ENCODE assay signal across 28 cellular contexts in genomic region chr1:22266162-22266561, GRCh38.
"Had no signal": no experiment of that assay in that cellular context is flagged by ENCODE, and none has a peak within 500 bp of the region (broad histone marks: within the 10 kb centered on the region; RNA-seq: fewer than 3 reads in every experiment).

No MANE protein-coding gene starts in this region.

- H3K36me3 Mint-ChIP-seq: activated CD4-positive, alpha-beta memory T cell treated with anti-CD3 and anti-CD28 coated beads for 36 hours; activated naive CD4-positive, alpha-beta T cell treated with anti-CD3 and anti-CD28 coated beads, Interleukin-2, amount 10 ng/mL, durations not matched to agents 7 days and 5 days; activated naive CD4-positive, alpha-beta T cell treated with anti-CD3 and anti-CD28 coated beads, Interleukin-2, amount 50 U/mL, for 72 hours; activated naive CD8-positive, alpha-beta T cell treated with anti-CD3 and anti-CD28 coated beads, Interleukin-2, amount 10 ng/mL, durations not matched to agents 7 days and 5 days; brain had no signal

- H3K36me3 ChIP-seq: ascending aorta, breast epithelium, cardiac muscle cell, colonic mucosa, esophagus squamous epithelium, gastroesophageal sphincter had no signal

- H3K9me3 Mint-ChIP-seq: activated CD4-positive, alpha-beta memory T cell treated with anti-CD3 and anti-CD28 coated beads for 36 hours; activated CD4-positive, alpha-beta T cell treated with anti-CD3 and anti-CD28 coated beads, Interleukin-2, amount 10 ng/mL, durations not matched to agents 24 days and 14 days; activated naive CD4-positive, alpha-beta T cell treated with anti-CD3 and anti-CD28 coated beads, Interleukin-2, amount 10 ng/mL, durations not matched to agents 7 days and 5 days; activated naive CD4-positive, alpha-beta T cell treated with anti-CD3 and anti-CD28 coated beads, Interleukin-2, amount 50 U/mL, for 72 hours; activated naive CD8-positive, alpha-beta T cell treated with anti-CD3 and anti-CD28 coated beads, Interleukin-2, amount 10 ng/mL, durations not matched to agents 7 days and 5 days; activated T-cell treated with anti-CD3 and anti-CD28 coated beads, Interleukin-2, amount 50 U/mL, for 24 hours; activated T-cell treated with anti-CD3 and anti-CD28 coated beads, Interleukin-2, amount 50 U/mL, for 72 hours had no signal

- H3K4me3 ChIP-seq: ascending aorta, breast epithelium, cardiac muscle cell, colonic mucosa, esophagus squamous epithelium, gastroesophageal sphincter had no signal

- H3K27me3 ChIP-seq: ascending aorta, breast epithelium, cardiac muscle cell, colonic mucosa had no signal

- H3K4me1 ChIP-seq: ascending aorta, breast epithelium, colonic mucosa, esophagus squamous epithelium, gastroesophageal sphincter had no signal

- H3K27ac Mint-ChIP-seq: activated CD4-positive, alpha-beta memory T cell treated with anti-CD3 and anti-CD28 coated beads for 36 hours; activated CD4-positive, alpha-beta T cell treated with anti-CD3 and anti-CD28 coated beads for 36 hours; activated CD4-positive, alpha-beta T cell treated with anti-CD3 and anti-CD28 coated beads, Interleukin-2, amount 10 ng/mL, durations not matched to agents 24 days and 14 days; activated CD8-positive, alpha-beta T cell treated with anti-CD3 and anti-CD28 coated beads, Interleukin-2, amount 10 ng/mL, durations not matched to agents 7 days and 5 days; activated naive CD4-positive, alpha-beta T cell treated with anti-CD3 and anti-CD28 coated beads, Interleukin-2, amount 10 ng/mL, durations not matched to agents 7 days and 5 days; activated naive CD8-positive, alpha-beta T cell treated with anti-CD3 and anti-CD28 coated beads, Interleukin-2, amount 10 ng/mL, durations not matched to agents 7 days and 5 days; activated T-cell treated with anti-CD3 and anti-CD28 coated beads, Interleukin-2, amount 50 U/mL, for 24 hours; activated T-cell treated with anti-CD3 and anti-CD28 coated beads, Interleukin-2, amount 50 U/mL, for 72 hours had no signal

- H3K27me3 Mint-ChIP-seq: activated CD4-positive, alpha-beta T cell treated with anti-CD3 and anti-CD28 coated beads, Interleukin-2, amount 10 ng/mL, durations not matched to agents 24 days and 14 days had no signal

- DNase-seq: activated CD4-positive, alpha-beta memory T cell treated with anti-CD3 and anti-CD28 coated beads for 36 hours; activated CD4-positive, alpha-beta T cell treated with anti-CD3 and anti-CD28 coated beads for 36 hours; activated CD4-positive, alpha-beta T cell treated with anti-CD3 and anti-CD28 coated beads, Interleukin-2, amount 10 ng/mL, durations not matched to agents 24 days and 14 days; activated CD4-positive, CD25-positive, alpha-beta regulatory T cell; activated CD4-positive, CD25-positive, alpha-beta regulatory T cell treated with anti-CD3 and anti-CD28 coated beads, Interleukin-2, amount 50 U/mL, for 72 hours; activated CD8-positive, alpha-beta memory T cell treated with anti-CD3 and anti-CD28 coated beads, Interleukin-2, amount 50 U/mL, for 48 hours; activated CD8-positive, alpha-beta T cell treated with anti-CD3 and anti-CD28 coated beads, Interleukin-2, amount 10 ng/mL, durations not matched to agents 7 days and 5 days; activated gamma-delta T cell; activated naive CD4-positive, alpha-beta T cell; activated naive CD4-positive, alpha-beta T cell treated with anti-CD3 and anti-CD28 coated beads, Interleukin-2, amount 10 ng/mL, durations not matched to agents 7 days and 5 days; activated naive CD8-positive, alpha-beta T cell treated with anti-CD3 and anti-CD28 coated beads, Interleukin-2, amount 10 ng/mL, durations not matched to agents 7 days and 5 days; activated T-cell treated with anti-CD3 and anti-CD28 coated beads for 4 hours; activated T-cell treated with anti-CD3 and anti-CD28 coated beads, Interleukin-2, amount 50 U/mL, for 24 hours; activated T-cell treated with anti-CD3 and anti-CD28 coated beads, Interleukin-2, amount 50 U/mL, for 72 hours; central memory CD4-positive, alpha-beta T cell; cerebellar nuclear complex; colonic mucosa; effector CD8-positive, alpha-beta T cell; esophagus squamous epithelium; foreskin melanocyte; T-helper 2 cell had no signal

- H3K4me1 Mint-ChIP-seq: activated CD4-positive, alpha-beta T cell treated with anti-CD3 and anti-CD28 coated beads for 36 hours; activated CD4-positive, alpha-beta T cell treated with anti-CD3 and anti-CD28 coated beads, Interleukin-2, amount 10 ng/mL, durations not matched to agents 24 days and 14 days; activated naive CD4-positive, alpha-beta T cell treated with anti-CD3 and anti-CD28 coated beads, Interleukin-2, amount 10 ng/mL, durations not matched to agents 7 days and 5 days; activated naive CD8-positive, alpha-beta T cell treated with anti-CD3 and anti-CD28 coated beads, Interleukin-2, amount 10 ng/mL, durations not matched to agents 7 days and 5 days had no signal

- H3K9me3 ChIP-seq: ascending aorta, breast epithelium, colonic mucosa, esophagus squamous epithelium, gastroesophageal sphincter had no signal

- H3K4me3 Mint-ChIP-seq: activated CD4-positive, alpha-beta memory T cell treated with anti-CD3 and anti-CD28 coated beads for 36 hours; activated CD4-positive, alpha-beta T cell treated with anti-CD3 and anti-CD28 coated beads for 36 hours; activated CD4-positive, alpha-beta T cell treated with anti-CD3 and anti-CD28 coated beads, Interleukin-2, amount 10 ng/mL, durations not matched to agents 24 days and 14 days; activated CD8-positive, alpha-beta T cell treated with anti-CD3 and anti-CD28 coated beads, Interleukin-2, amount 10 ng/mL, durations not matched to agents 7 days and 5 days; activated naive CD4-positive, alpha-beta T cell treated with anti-CD3 and anti-CD28 coated beads, Interleukin-2, amount 10 ng/mL, durations not matched to agents 7 days and 5 days; activated naive CD8-positive, alpha-beta T cell treated with anti-CD3 and anti-CD28 coated beads, Interleukin-2, amount 10 ng/mL, durations not matched to agents 7 days and 5 days; activated T-cell treated with anti-CD3 and anti-CD28 coated beads, Interleukin-2, amount 50 U/mL, for 24 hours; activated T-cell treated with anti-CD3 and anti-CD28 coated beads, Interleukin-2, amount 50 U/mL, for 72 hours; brain had no signal

- H3K27ac ChIP-seq: ascending aorta, breast epithelium, cardiac muscle cell, colonic mucosa, epithelial cell of prostate, esophagus squamous epithelium, gastroesophageal sphincter had no signal
